20 cellular contexts compared by ENCODE assay signal in genomic region chr1:228791782-228792181, GRCh38. TPM values are rescaled to one million over a fixed set of nuclear protein-coding genes. Genes with fewer than 3 reads are reported as not detected.
A peak's percentile ranks its signal among the peaks of the same experiment; 100 is the strongest.
DNase-seq lines count a peak whose midpoint lies in the region; ATAC-seq and TF ChIP-seq lines count a peak whose summit lies in the region.
"Had no signal": no experiment of that assay in that cellular context is flagged by ENCODE, and none has a peak within 500 bp of the region (broad histone marks: within the 10 kb centered on the region; RNA-seq: fewer than 3 reads in every experiment).

No MANE protein-coding gene starts in this region.

- peak overlapping the region; percentile 72 for H3K27ac ChIP-seq in KOPT-K1 (ENCODE audit: low read depth, low read length, poor library complexity, severe bottlenecking)
- H3K27ac ChIP-seq in hepatocyte: peak overlapping the region; percentile 39
- H3K27ac ChIP-seq: 22Rv1 had no signal

- ATAC-seq in activated naive CD8-positive, alpha-beta T cell treated with anti-CD3 and anti-CD28 coated beads, Interleukin-2, amount 10 ng/mL, durations not matched to agents 7 days and 5 days (ENCODE audit: low read depth): no peak
- ATAC-seq: GM12878, GM23338 had no signal

- peak; percentile 41 for DNase-seq in DMS79 treated with DMSO at 0.1 percent for 48 hours (lab: John Stamatoyannopoulos, UW)
- no peak for DNase-seq in DMS79 (lab: John Stamatoyannopoulos, UW)
- no peak for DNase-seq in activated naive CD8-positive, alpha-beta T cell treated with anti-CD3 and anti-CD28 coated beads, Interleukin-2, amount 10 ng/mL, durations not matched to agents 7 days and 5 days
- no peak for DNase-seq in activated naive CD8-positive, alpha-beta T cell treated with anti-CD3 and anti-CD28 coated beads for 36 hours
- DNase-seq in hepatocyte (ENCODE audit: low spot score): no peak
- no peak for DNase-seq in activated effector memory CD4-positive, alpha-beta T cell treated with Interleukin-2 at 50 U/mL for 16 hours
- DNase-seq in mesenteric fat pad (ENCODE audit: low spot score): no peak
- DNase-seq: C1 segment of cervical spinal cord; Calu3; CD4-positive, alpha-beta memory T cell; COR-L47; EL; GDM1; HFFc6 had no signal

- WGBS in hepatocyte (ENCODE audit: low lambda C conversion rate, missing lambda C conversion rate): 86% methylated on average over 3 of the region's 3 CpGs

- peak overlapping the region; percentile 13 for H3K27ac Mint-ChIP-seq in activated naive CD8-positive, alpha-beta T cell treated with anti-CD3 and anti-CD28 coated beads, Interleukin-2, amount 10 ng/mL, durations not matched to agents 7 days and 5 days
- no peak overlapping the region for H3K27ac Mint-ChIP-seq in activated naive CD8-positive, alpha-beta T cell treated with anti-CD3 and anti-CD28 coated beads for 36 hours
- H3K27ac Mint-ChIP-seq: B cell, GM23338, HFFc6 had no signal

- H3K79me2 ChIP-seq in hepatocyte: no peaks in the 10 kb centered on the region

- H3K27me3 ChIP-seq in hepatocyte: no peaks in the 10 kb centered on the region

- H3K4me3 Mint-ChIP-seq in activated naive CD8-positive, alpha-beta T cell treated with anti-CD3 and anti-CD28 coated beads, Interleukin-2, amount 10 ng/mL, durations not matched to agents 7 days and 5 days: no peak overlapping the region
- no peak overlapping the region for H3K4me3 Mint-ChIP-seq in activated naive CD8-positive, alpha-beta T cell treated with anti-CD3 and anti-CD28 coated beads for 36 hours
- H3K4me3 Mint-ChIP-seq: B cell, GM23338, HFFc6 had no signal

- H3K27me3 Mint-ChIP-seq in activated naive CD8-positive, alpha-beta T cell treated with anti-CD3 and anti-CD28 coated beads, Interleukin-2, amount 10 ng/mL, durations not matched to agents 7 days and 5 days: no peaks in the 10 kb centered on the region
- H3K27me3 Mint-ChIP-seq in activated naive CD8-positive, alpha-beta T cell treated with anti-CD3 and anti-CD28 coated beads for 36 hours: no peaks in the 10 kb centered on the region
- H3K27me3 Mint-ChIP-seq: CD4-positive, alpha-beta memory T cell had no signal

- peaks cover 4% of the 10 kb centered on the region for H3K4me1 ChIP-seq in hepatocyte (ENCODE audit: insufficient read depth)
- H3K4me1 ChIP-seq: HAP-1 had no signal

- no peaks in the 10 kb centered on the region for H3K9me2 ChIP-seq in hepatocyte (replicated peaks; ENCODE audit: insufficient read depth)

- H3K36me3 ChIP-seq in KOPT-K1 (ENCODE audit: insufficient read depth, low read length) (no peaks in the 10 kb centered on the region), hepatocyte (replicated peaks; ENCODE audit: insufficient read depth, low read depth) (no peaks in the 10 kb centered on the region)
- H3K36me3 ChIP-seq: HAP-1 had no signal

- TF ChIP-seq CTCF in hepatocyte (IDR thresholded peaks at IDR 0.05; ENCODE audit: poor library complexity): no peak

- peaks cover 10% of the 10 kb centered on the region for H3K36me3 Mint-ChIP-seq in activated naive CD8-positive, alpha-beta T cell treated with anti-CD3 and anti-CD28 coated beads, Interleukin-2, amount 10 ng/mL, durations not matched to agents 7 days and 5 days
- H3K36me3 Mint-ChIP-seq in activated naive CD8-positive, alpha-beta T cell treated with anti-CD3 and anti-CD28 coated beads for 36 hours: no peaks in the 10 kb centered on the region
- H3K36me3 Mint-ChIP-seq: CD4-positive, alpha-beta memory T cell had no signal

- no peaks in the 10 kb centered on the region for H3K9me3 ChIP-seq in KOPT-K1 (ENCODE audit: insufficient read depth, low read length, poor library complexity, severe bottlenecking)
- H3K9me3 ChIP-seq in hepatocyte (ENCODE audit: low read depth): no peaks in the 10 kb centered on the region
- H3K9me3 ChIP-seq: HAP-1 had no signal

- H3K4me2 ChIP-seq in hepatocyte: no peak overlapping the region
- H3K4me2 ChIP-seq: GM23338 had no signal

- POLR2A ChIA-PET in activated naive CD8-positive, alpha-beta T cell treated with anti-CD3 and anti-CD28 coated beads, Interleukin-2, amount 10 ng/mL, durations not matched to agents 7 days and 5 days (lab: Charles Lee): interaction anchor here (1.6 to 2.2 kb wide), 2 partner anchors 11 to 13 kb away, joined by 4 to 5 read pairs; no protein-coding TSS in a partner anchor

- H3K4me1 Mint-ChIP-seq in activated naive CD8-positive, alpha-beta T cell treated with anti-CD3 and anti-CD28 coated beads, Interleukin-2, amount 10 ng/mL, durations not matched to agents 7 days and 5 days: peaks cover 18% of the 10 kb centered on the region
- H3K4me1 Mint-ChIP-seq in activated naive CD8-positive, alpha-beta T cell treated with anti-CD3 and anti-CD28 coated beads for 36 hours: peaks cover 11% of the 10 kb centered on the region
- H3K4me1 Mint-ChIP-seq: B cell, GM23338 had no signal

- no peak overlapping the region for H2AFZ ChIP-seq in hepatocyte

- H4K20me1 ChIP-seq in hepatocyte (ENCODE audit: insufficient read depth, poor library complexity, severe bottlenecking): no peaks in the 10 kb centered on the region

- peaks cover 5% of the 10 kb centered on the region for H3K9me3 Mint-ChIP-seq in activated naive CD8-positive, alpha-beta T cell treated with anti-CD3 and anti-CD28 coated beads, Interleukin-2, amount 10 ng/mL, durations not matched to agents 7 days and 5 days
- H3K9me3 Mint-ChIP-seq in activated naive CD8-positive, alpha-beta T cell treated with anti-CD3 and anti-CD28 coated beads for 36 hours: no peaks in the 10 kb centered on the region
- H3K9me3 Mint-ChIP-seq: GM23338 had no signal

- H3K4me3 ChIP-seq in hepatocyte: no peak overlapping the region
- H3K4me3 ChIP-seq: GM12878, GM23338, HAP-1 had no signal

RNA-seq across cellular contexts. Expression of gene RHOU, which starts 56.5 kb away (rescaled TPM):
- total RNA-seq in activated naive CD8-positive, alpha-beta T cell treated with anti-CD3 and anti-CD28 coated beads, Interleukin-2, amount 10 ng/mL, durations not matched to agents 7 days and 5 days: 1 to 10 TPM; 7.5 to 7.7 TPM
- 1 to 10 TPM; 1.0 to 1.3 TPM for total RNA-seq in activated naive CD8-positive, alpha-beta T cell treated with anti-CD3 and anti-CD28 coated beads for 36 hours
- total RNA-seq in hepatocyte (122 and 124 TPM in 2 replicates), mesenteric fat pad (29.5 TPM)
- 70.5 and 72.5 TPM in 2 replicates for polyA plus RNA-seq in hepatocyte
- total RNA-seq: B cell, GM12878 had no signal
- polyA plus RNA-seq: GM12878 had no signal
